In genomic region chr10:71319800-71320392, GRCh38 we compare ENCODE assay signal across 8 cellular contexts. TPM values are rescaled to one million over a fixed set of nuclear protein-coding genes. Genes with fewer than 3 reads are reported as not detected.
DNase-seq lines count a peak whose midpoint lies in the region.

No MANE protein-coding gene starts in this region.

- H3K27me3 Mint-ChIP-seq in T-helper 1 cell treated with Interleukin-12 subunit alpha and Interleukin-12 subunit beta and Interleukin-4 antibody, amounts not matched to agents 30 μg/mL and 1 μg/mL, for 36 hours (ENCODE audit: low read depth) = no peaks in the 10 kb centered on the region
- no peaks in the 10 kb centered on the region for H3K27me3 Mint-ChIP-seq in activated CD4-positive, alpha-beta memory T cell treated with anti-CD3 and anti-CD28 coated beads, Interleukin-2, amount 10 ng/mL, durations not matched to agents 7 days and 5 days

- peak overlapping the region in 4 of 5 donors; percentile 70 to 92 (median 81) for H3K9ac ChIP-seq in subcutaneous abdominal adipose tissue (ENCODE audit: low read length in 5 of 5)

- CTCF ChIA-PET in activated CD4-positive, alpha-beta memory T cell treated with anti-CD3 and anti-CD28 coated beads, Interleukin-2, amount 10 ng/mL, durations not matched to agents 7 days and 5 days (lab: Charles Lee) = interaction anchor here (0.9 to 2.4 kb wide), 9 partner anchors 9 to 501 kb away, joined by 3 to 10 read pairs (median 3); no protein-coding TSS in a partner anchor

- H3K9me3 ChIP-seq in iPS-18c (ENCODE audit: control insufficient read depth, insufficient read depth, low read length) (no peaks in the 10 kb centered on the region), subcutaneous abdominal adipose tissue (ENCODE audit: control insufficient read depth in 5 of 5, low read length in 5 of 5) (no peaks in the 10 kb centered on the region)

- no peaks in the 10 kb centered on the region for H3K27me3 ChIP-seq in subcutaneous abdominal adipose tissue (ENCODE audit: control insufficient read depth in 5 of 5, insufficient read depth in 4 of 5, low read length in 5 of 5)

- H3K9me3 Mint-ChIP-seq in T-helper 1 cell treated with Interleukin-12 subunit alpha and Interleukin-12 subunit beta and Interleukin-4 antibody, amounts not matched to agents 30 μg/mL and 1 μg/mL, for 36 hours = no peaks in the 10 kb centered on the region
- H3K9me3 Mint-ChIP-seq in activated CD4-positive, alpha-beta memory T cell treated with anti-CD3 and anti-CD28 coated beads, Interleukin-2, amount 10 ng/mL, durations not matched to agents 7 days and 5 days = no peaks in the 10 kb centered on the region

- peak overlapping the region; percentile 54 for H3K27ac ChIP-seq in subcutaneous abdominal adipose tissue (ENCODE audit: low read depth, low read length)

- peaks cover 5% of the 10 kb centered on the region for H3K36me3 Mint-ChIP-seq in T-helper 1 cell treated with Interleukin-12 subunit alpha and Interleukin-12 subunit beta and Interleukin-4 antibody, amounts not matched to agents 30 μg/mL and 1 μg/mL, for 36 hours (ENCODE audit: low read depth)
- H3K36me3 Mint-ChIP-seq in activated CD4-positive, alpha-beta memory T cell treated with anti-CD3 and anti-CD28 coated beads, Interleukin-2, amount 10 ng/mL, durations not matched to agents 7 days and 5 days (ENCODE audit: low read depth) = peaks cover 7% of the 10 kb centered on the region

- peaks cover 25% of the 10 kb centered on the region for H3K4me1 Mint-ChIP-seq in T-helper 1 cell treated with Interleukin-12 subunit alpha and Interleukin-12 subunit beta and Interleukin-4 antibody, amounts not matched to agents 30 μg/mL and 1 μg/mL, for 36 hours (ENCODE audit: low read depth)
- peaks cover 21% of the 10 kb centered on the region for H3K4me1 Mint-ChIP-seq in activated CD4-positive, alpha-beta memory T cell treated with anti-CD3 and anti-CD28 coated beads, Interleukin-2, amount 10 ng/mL, durations not matched to agents 7 days and 5 days

- H3K4me3 Mint-ChIP-seq in T-helper 1 cell treated with Interleukin-12 subunit alpha and Interleukin-12 subunit beta and Interleukin-4 antibody, amounts not matched to agents 30 μg/mL and 1 μg/mL, for 36 hours = peak overlapping the region; percentile 92
- peak overlapping the region; percentile 87 for H3K4me3 Mint-ChIP-seq in activated CD4-positive, alpha-beta memory T cell treated with anti-CD3 and anti-CD28 coated beads, Interleukin-2, amount 10 ng/mL, durations not matched to agents 7 days and 5 days

- POLR2A ChIA-PET in activated CD4-positive, alpha-beta memory T cell treated with anti-CD3 and anti-CD28 coated beads, Interleukin-2, amount 10 ng/mL, durations not matched to agents 7 days and 5 days (lab: Charles Lee) = interaction anchor here (0.9 to 1.5 kb wide), 6 partner anchors 8 to 379 kb away, joined by 3 to 6 read pairs (median 3); no protein-coding TSS in a partner anchor

- DNase-seq in T-helper 1 cell (no peak), epidermal melanocyte (ENCODE audit: insufficient read length, low spot score) (no peak), KG1 (lab: John Stamatoyannopoulos, UW) (no peak)
- DNase-seq in activated CD4-positive, alpha-beta memory T cell treated with anti-CD3 and anti-CD28 coated beads, Interleukin-2, amount 10 ng/mL, durations not matched to agents 7 days and 5 days = no peak
- DNase-seq in activated effector memory CD4-positive, alpha-beta T cell treated with Interleukin-2 at 50 U/mL for 16 hours = no peak

- H3K4me3 ChIP-seq in iPS-18c (ENCODE audit: insufficient read depth, low read depth, low read length) = peak overlapping the region; percentile 78; the same call in 1 of the 2 replicates
- peak overlapping the region in 4 of 5 donors; percentile 78 to 84 (median 80) for H3K4me3 ChIP-seq in subcutaneous abdominal adipose tissue (ENCODE audit: low read depth in 1 of 5, low read length in 5 of 5)

- H3K36me3 ChIP-seq in subcutaneous abdominal adipose tissue (ENCODE audit: control insufficient read depth in 5 of 5, insufficient read depth in 5 of 5, low read length in 5 of 5) = peaks cover 0 to 21% (median 11%) of the 10 kb centered on the region in 5 donors

- peak overlapping the region; percentile 80 for H3K27ac Mint-ChIP-seq in T-helper 1 cell treated with Interleukin-12 subunit alpha and Interleukin-12 subunit beta and Interleukin-4 antibody, amounts not matched to agents 30 μg/mL and 1 μg/mL, for 36 hours
- H3K27ac Mint-ChIP-seq in activated CD4-positive, alpha-beta memory T cell treated with anti-CD3 and anti-CD28 coated beads, Interleukin-2, amount 10 ng/mL, durations not matched to agents 7 days and 5 days = no peak overlapping the region

- H3K4me1 ChIP-seq in subcutaneous abdominal adipose tissue (ENCODE audit: control insufficient read depth in 5 of 5, insufficient read depth in 5 of 5, low read length in 5 of 5) = peaks cover 0 to 23% (median 16%) of the 10 kb centered on the region in 5 donors

RNA-seq across cellular contexts. Expression of gene SLC29A3, which starts 0.8 kb away (rescaled TPM):
- total RNA-seq in activated CD4-positive, alpha-beta memory T cell treated with anti-CD3 and anti-CD28 coated beads, Interleukin-2, amount 10 ng/mL, durations not matched to agents 7 days and 5 days = 1 to 10 TPM; 2.6 to 3.2 TPM
